Comparison of ENCODE assay signal across 1 cellular context in the genomic region with DNA sequence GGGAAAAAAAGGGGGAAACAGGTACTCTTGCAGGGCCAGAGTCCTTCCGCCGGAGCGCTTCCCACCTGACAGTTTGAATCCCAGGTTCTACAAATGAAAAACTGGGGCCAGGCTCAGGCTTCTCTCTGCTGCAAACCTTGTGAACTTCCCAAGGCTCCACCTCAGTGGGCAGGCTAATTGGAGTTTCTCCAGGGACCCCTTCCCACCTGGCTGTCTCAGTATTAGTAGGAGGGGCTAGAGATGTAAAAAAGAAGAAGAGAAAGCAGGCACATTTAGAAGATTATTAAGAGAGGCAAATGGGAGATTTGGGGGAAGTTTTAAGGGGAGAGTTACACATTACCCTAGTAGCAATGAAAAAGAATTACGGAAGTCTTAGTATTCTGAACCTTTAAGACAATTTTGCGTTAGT.
TF ChIP-seq lines count a peak whose summit lies in the region.

No MANE protein-coding gene starts in this region.

TF ChIP-seq in HepG2, 621 proteins besides CTCF, POLR2A, EP300 and RAD21:
- no peak for TF ChIP-seq MED13 (CRISPR knock-in tag; IDR thresholded peaks at IDR 0.05)
- 0 out of 2 replicates have a peak, but pooled peaks have one; percentile 27 for TF ChIP-seq ZNF558 (CRISPR knock-in tag; IDR thresholded peaks at IDR 0.05; ENCODE audit: borderline replicate concordance)
- no peak for TF ChIP-seq GATAD1 (CRISPR knock-in tag; IDR thresholded peaks at IDR 0.05)
- peak; percentile 12; the same call in 1 of the 2 replicates for TF ChIP-seq MED1 (CRISPR knock-in tag; IDR thresholded peaks at IDR 0.05)
- TF ChIP-seq POGK (CRISPR knock-in tag; conservative IDR thresholded peaks at IDR 0.05) = no peak
- no peak for TF ChIP-seq ZEB1 (IDR thresholded peaks at IDR 0.05; ENCODE audit: insufficient replicate concordance, low read depth)
- TF ChIP-seq POLR2G (IDR thresholded peaks at IDR 0.05; ENCODE audit: low read depth, low read length) = peak; percentile 47; the same call in 1 of the 2 replicates
- TF ChIP-seq SALL1 (CRISPR knock-in tag; IDR thresholded peaks at IDR 0.05) = 0 out of 2 replicates have a peak, but pooled peaks have one; percentile 23
- TF ChIP-seq ELF3 (CRISPR knock-in tag; IDR thresholded peaks at IDR 0.05) = 0 out of 2 replicates have a peak, but pooled peaks have one; percentile 6
- TF ChIP-seq, protein P1, sequence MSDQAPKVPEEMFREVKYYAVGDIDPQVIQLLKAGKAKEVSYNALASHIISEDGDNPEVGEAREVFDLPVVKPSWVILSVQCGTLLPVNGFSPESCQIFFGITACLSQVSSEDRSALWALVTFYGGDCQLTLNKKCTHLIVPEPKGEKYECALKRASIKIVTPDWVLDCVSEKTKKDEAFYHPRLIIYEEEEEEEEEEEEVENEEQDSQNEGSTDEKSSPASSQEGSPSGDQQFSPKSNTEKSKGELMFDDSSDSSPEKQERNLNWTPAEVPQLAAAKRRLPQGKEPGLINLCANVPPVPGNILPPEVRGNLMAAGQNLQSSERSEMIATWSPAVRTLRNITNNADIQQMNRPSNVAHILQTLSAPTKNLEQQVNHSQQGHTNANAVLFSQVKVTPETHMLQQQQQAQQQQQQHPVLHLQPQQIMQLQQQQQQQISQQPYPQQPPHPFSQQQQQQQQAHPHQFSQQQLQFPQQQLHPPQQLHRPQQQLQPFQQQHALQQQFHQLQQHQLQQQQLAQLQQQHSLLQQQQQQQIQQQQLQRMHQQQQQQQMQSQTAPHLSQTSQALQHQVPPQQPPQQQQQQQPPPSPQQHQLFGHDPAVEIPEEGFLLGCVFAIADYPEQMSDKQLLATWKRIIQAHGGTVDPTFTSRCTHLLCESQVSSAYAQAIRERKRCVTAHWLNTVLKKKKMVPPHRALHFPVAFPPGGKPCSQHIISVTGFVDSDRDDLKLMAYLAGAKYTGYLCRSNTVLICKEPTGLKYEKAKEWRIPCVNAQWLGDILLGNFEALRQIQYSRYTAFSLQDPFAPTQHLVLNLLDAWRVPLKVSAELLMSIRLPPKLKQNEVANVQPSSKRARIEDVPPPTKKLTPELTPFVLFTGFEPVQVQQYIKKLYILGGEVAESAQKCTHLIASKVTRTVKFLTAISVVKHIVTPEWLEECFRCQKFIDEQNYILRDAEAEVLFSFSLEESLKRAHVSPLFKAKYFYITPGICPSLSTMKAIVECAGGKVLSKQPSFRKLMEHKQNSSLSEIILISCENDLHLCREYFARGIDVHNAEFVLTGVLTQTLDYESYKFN (CRISPR knock-in tag; conservative IDR thresholded peaks at IDR 0.05) = no peak
- peak; percentile 58 for TF ChIP-seq SAP130 (CRISPR knock-in tag; IDR thresholded peaks at IDR 0.05; ENCODE audit: low read depth)
- 0 out of 2 replicates have a peak, but pooled peaks have one; percentile 17 for TF ChIP-seq KMT2A (CRISPR knock-in tag; IDR thresholded peaks at IDR 0.05)
- peak; percentile 57; the same call in 1 of the 2 replicates for TF ChIP-seq DRAP1 (CRISPR knock-in tag; IDR thresholded peaks at IDR 0.05)
- no peak for TF ChIP-seq HCFC1 (IDR thresholded peaks at IDR 0.05; ENCODE audit: low read depth, low read length)
- TF ChIP-seq ZBTB7B (CRISPR knock-in tag; IDR thresholded peaks at IDR 0.05) = peak; percentile 59; the same call in 1 of the 2 replicates
- TF ChIP-seq, protein P2, sequence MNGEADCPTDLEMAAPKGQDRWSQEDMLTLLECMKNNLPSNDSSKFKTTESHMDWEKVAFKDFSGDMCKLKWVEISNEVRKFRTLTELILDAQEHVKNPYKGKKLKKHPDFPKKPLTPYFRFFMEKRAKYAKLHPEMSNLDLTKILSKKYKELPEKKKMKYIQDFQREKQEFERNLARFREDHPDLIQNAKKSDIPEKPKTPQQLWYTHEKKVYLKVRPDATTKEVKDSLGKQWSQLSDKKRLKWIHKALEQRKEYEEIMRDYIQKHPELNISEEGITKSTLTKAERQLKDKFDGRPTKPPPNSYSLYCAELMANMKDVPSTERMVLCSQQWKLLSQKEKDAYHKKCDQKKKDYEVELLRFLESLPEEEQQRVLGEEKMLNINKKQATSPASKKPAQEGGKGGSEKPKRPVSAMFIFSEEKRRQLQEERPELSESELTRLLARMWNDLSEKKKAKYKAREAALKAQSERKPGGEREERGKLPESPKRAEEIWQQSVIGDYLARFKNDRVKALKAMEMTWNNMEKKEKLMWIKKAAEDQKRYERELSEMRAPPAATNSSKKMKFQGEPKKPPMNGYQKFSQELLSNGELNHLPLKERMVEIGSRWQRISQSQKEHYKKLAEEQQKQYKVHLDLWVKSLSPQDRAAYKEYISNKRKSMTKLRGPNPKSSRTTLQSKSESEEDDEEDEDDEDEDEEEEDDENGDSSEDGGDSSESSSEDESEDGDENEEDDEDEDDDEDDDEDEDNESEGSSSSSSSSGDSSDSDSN (CRISPR knock-in tag; IDR thresholded peaks at IDR 0.05) = 0 out of 2 replicates have a peak, but pooled peaks have one; percentile 24
- TF ChIP-seq HOXA5 (CRISPR knock-in tag; IDR thresholded peaks at IDR 0.05) = peak; percentile 35; the same call in 1 of the 2 replicates
- TF ChIP-seq, protein P3, sequence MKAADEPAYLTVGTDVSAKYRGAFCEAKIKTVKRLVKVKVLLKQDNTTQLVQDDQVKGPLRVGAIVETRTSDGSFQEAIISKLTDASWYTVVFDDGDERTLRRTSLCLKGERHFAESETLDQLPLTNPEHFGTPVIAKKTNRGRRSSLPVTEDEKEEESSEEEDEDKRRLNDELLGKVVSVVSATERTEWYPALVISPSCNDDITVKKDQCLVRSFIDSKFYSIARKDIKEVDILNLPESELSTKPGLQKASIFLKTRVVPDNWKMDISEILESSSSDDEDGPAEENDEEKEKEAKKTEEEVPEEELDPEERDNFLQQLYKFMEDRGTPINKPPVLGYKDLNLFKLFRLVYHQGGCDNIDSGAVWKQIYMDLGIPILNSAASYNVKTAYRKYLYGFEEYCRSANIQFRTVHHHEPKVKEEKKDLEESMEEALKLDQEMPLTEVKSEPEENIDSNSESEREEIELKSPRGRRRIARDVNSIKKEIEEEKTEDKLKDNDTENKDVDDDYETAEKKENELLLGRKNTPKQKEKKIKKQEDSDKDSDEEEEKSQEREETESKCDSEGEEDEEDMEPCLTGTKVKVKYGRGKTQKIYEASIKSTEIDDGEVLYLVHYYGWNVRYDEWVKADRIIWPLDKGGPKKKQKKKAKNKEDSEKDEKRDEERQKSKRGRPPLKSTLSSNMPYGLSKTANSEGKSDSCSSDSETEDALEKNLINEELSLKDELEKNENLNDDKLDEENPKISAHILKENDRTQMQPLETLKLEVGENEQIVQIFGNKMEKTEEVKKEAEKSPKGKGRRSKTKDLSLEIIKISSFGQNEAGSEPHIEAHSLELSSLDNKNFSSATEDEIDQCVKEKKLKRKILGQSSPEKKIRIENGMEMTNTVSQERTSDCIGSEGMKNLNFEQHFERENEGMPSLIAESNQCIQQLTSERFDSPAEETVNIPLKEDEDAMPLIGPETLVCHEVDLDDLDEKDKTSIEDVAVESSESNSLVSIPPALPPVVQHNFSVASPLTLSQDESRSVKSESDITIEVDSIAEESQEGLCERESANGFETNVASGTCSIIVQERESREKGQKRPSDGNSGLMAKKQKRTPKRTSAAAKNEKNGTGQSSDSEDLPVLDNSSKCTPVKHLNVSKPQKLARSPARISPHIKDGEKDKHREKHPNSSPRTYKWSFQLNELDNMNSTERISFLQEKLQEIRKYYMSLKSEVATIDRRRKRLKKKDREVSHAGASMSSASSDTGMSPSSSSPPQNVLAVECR (CRISPR knock-in tag; IDR thresholded peaks at IDR 0.05; ENCODE audit: borderline replicate concordance) = peak; percentile 12; the same call in 1 of the 2 replicates
- TF ChIP-seq POLR2AphosphoS5 (IDR thresholded peaks at IDR 0.05; ENCODE audit: low read depth, low read length) = peak; percentile 63
- TF ChIP-seq CREB1 (IDR thresholded peaks at IDR 0.05) = no peak
- peak; percentile 27; the same call in 1 of the 2 replicates for TF ChIP-seq CREB1 (CRISPR knock-in tag; IDR thresholded peaks at IDR 0.05)
- TF ChIP-seq RFXAP (CRISPR knock-in tag; IDR thresholded peaks at IDR 0.05; ENCODE audit: borderline replicate concordance) = 0 out of 2 replicates have a peak, but pooled peaks have one; percentile 26
- TF ChIP-seq ATAD3A (CRISPR knock-in tag; IDR thresholded peaks at IDR 0.05) = no peak
- no peak for TF ChIP-seq NCOR1 (IDR thresholded peaks at IDR 0.05; ENCODE audit: borderline replicate concordance, low read length)
- 0 out of 2 replicates have a peak, but pooled peaks have one; percentile 42 for TF ChIP-seq PPARG (CRISPR knock-in tag; conservative IDR thresholded peaks at IDR 0.05)
